8 cellular contexts compared by ENCODE assay signal in genomic region chrX:99653352-99653751, GRCh38.
"Had no signal": no experiment of that assay in that cellular context is flagged by ENCODE, and none has a peak within 500 bp of the region (broad histone marks: within the 10 kb centered on the region; RNA-seq: fewer than 3 reads in every experiment).

No MANE protein-coding gene starts in this region.

- FAIRE-seq: G401.6, GM12878, GM12891, GM12892, GM18507, GM19239 had no signal

- DNase-seq: GDM1, GF-D8 had no signal

- H3K4me3 ChIP-seq: GM12878 had no signal

- ATAC-seq: GM12878 had no signal
